Comparison of ENCODE assay signal across 8 cellular contexts in the genomic region with DNA sequence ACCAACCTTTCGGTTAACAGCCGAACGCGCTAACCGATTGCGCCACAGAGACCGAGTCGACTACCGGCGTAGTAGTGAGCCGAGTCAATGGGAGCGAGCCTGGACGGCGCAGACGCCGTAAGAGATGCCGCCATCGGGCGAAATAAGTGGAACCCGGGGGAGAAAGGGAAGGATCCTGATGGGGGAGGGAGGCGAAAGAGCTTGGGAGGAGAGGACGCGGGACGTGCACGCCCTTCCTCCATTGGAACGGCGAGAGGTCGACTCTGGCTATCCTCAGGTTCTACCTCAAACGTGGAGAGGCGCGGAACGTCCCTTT. TPM values are rescaled to one million over a fixed set of nuclear protein-coding genes. Genes with fewer than 3 reads are reported as not detected.
DNase-seq lines count a peak whose midpoint lies in the region; ATAC-seq, FAIRE-seq and TF ChIP-seq lines count a peak whose summit lies in the region.

No MANE protein-coding gene starts in this region.

- no peak for TF ChIP-seq RAD21 in HepG2 (CRISPR knock-in tag; IDR thresholded peaks at IDR 0.05)

- peak overlapping the region; percentile 76 for H3K9ac ChIP-seq in HepG2 (ENCODE audit: insufficient read depth, low read depth, low read length)

- peak in 1 of 2 experiments; percentile 45; a peak in 2 of 4 replicates for TF ChIP-seq POLR2A in HepG2 (IDR thresholded peaks at IDR 0.05; ENCODE audit: insufficient read depth in 1 of 2, low read depth in 2 of 2, low read length in 2 of 2)

- H3K79me2 ChIP-seq in HepG2 (ENCODE audit: insufficient read depth, low read length), result peaks cover 29% of the 10 kb centered on the region

- CTCF ChIA-PET in HepG2 (lab: Yijun Ruan, JAX; ENCODE audit: low intra/inter-chr PET ratio, low total read pairs), result no interaction called here

- peaks cover 8 to 18% of the 10 kb centered on the region in 2 experiments for H3K36me3 ChIP-seq in HepG2 (replicated peaks in 1 of 2; ENCODE audit: control insufficient read depth in 1 of 2, insufficient read depth in 2 of 2, low read length in 2 of 2)

- in situ Hi-C loops in HepG2 (cut with HindIII; ENCODE audit: extremely low pct_ligation_motif_present, low pct_unique_long_range_greater_than_20kb), result loop anchor here (25.0 kb wide), 1 partner anchor 411 kb away; the partner anchor contains the start of genes ARL5C and PLXDC1

- peaks cover 32% of the 10 kb centered on the region for H3K4me1 ChIP-seq in HepG2 (ENCODE audit: insufficient read depth, low read length)

- TF ChIP-seq CTCF in GM10266 (IDR thresholded peaks at IDR 0.05; ENCODE audit: control insufficient read depth, insufficient read depth, low read depth, missing control alignments), result no peak
- TF ChIP-seq CTCF in HepG2 (CRISPR knock-in tag; IDR thresholded peaks at IDR 0.05), result peak; percentile 29

- H4K20me1 ChIP-seq in HepG2 (ENCODE audit: insufficient read depth, low read length), result no peaks in the 10 kb centered on the region

- peak overlapping the region; percentile 53 for H2AFZ ChIP-seq in HepG2 (ENCODE audit: low read length)

- H3K4me3 ChIP-seq in HepG2 (replicated peaks in 1 of 3; ENCODE audit: insufficient read depth in 1 of 3, low read depth in 2 of 3, low read length in 3 of 3), result peak overlapping the region; percentile 72 to 93 (median 84)

- intact Hi-C loops in HepG2 (cut with micrococcal nuclease; ENCODE audit: unreplicated experiment), result loop anchor here (1.0 to 5.0 kb wide), 4 partner anchors 49 to 1356 kb away; no protein-coding TSS in a partner anchor

- peak overlapping the region; percentile 81 for H3K27ac ChIP-seq in HepG2 (ENCODE audit: extremely low read length, insufficient read depth, low read length)

- BruUV-seq in HepG2 (replicated peaks; lab: Mats Ljungman, UMichigan), result no TSS peak

- no peaks in the 10 kb centered on the region for H3K9me3 ChIP-seq in HepG2 (ENCODE audit: low read length)

- POLR2A ChIA-PET in HepG2 (lab: Yijun Ruan, JAX), result interaction anchor here (0.7 to 4.4 kb wide), 17 partner anchors 13 to 400 kb away, joined by 3 to 57 read pairs (median 4); partner anchors contain the start of genes CISD3, CWC25, LASP1 and PIP4K2B

- FAIRE-seq in HepG2 (lab: Jason Lieb, UNC), result no peak

- no peaks in the 10 kb centered on the region; a peak in 1 of 5 replicates for H3K27me3 ChIP-seq in HepG2 (ENCODE audit: control insufficient read depth in 1 of 2, insufficient read depth in 2 of 2, low read length in 2 of 2)

- ATAC-seq in HG03378 (IDR thresholded peaks at IDR 0.05; ENCODE audit: unreplicated experiment) (peak; percentile 26), HepG2 (peak; percentile 9), HG02623 (IDR thresholded peaks at IDR 0.05; ENCODE audit: unreplicated experiment) (no peak)

- peak; percentile 67 for DNase-seq in GM10266 (ENCODE audit: extremely low spot score)
- peak; percentile 92 for DNase-seq in NCI-H69 (lab: John Stamatoyannopoulos, UW)
- peak; percentile 78 to 79 for DNase-seq in activated CD4-positive, alpha-beta T cell treated with anti-CD3 and anti-CD28 coated beads, Interleukin-2, amount 50 U/mL, for 4 hours
- peak; percentile 90 for DNase-seq in dermis blood vessel endothelial cell
- DNase-seq in HepG2 (ENCODE audit: low spot score), result peak; percentile 83
- DNase-seq in stimulated activated CD4-positive, alpha-beta T cell treated with anti-CD3 and anti-CD28 coated beads, Interleukin-2, amount 100 ng/mL, for 48 hours, result peak; percentile 88 to 97

- TF ChIP-seq EP300 in HepG2 (IDR thresholded peaks at IDR 0.05; ENCODE audit: low read depth in 2 of 2, low read length in 2 of 2), result peak in 1 of 2 experiments; percentile 44; a peak in 1 of 4 replicates
- no peak; the same call in 1 of the 2 replicates for TF ChIP-seq EP300 in HepG2 (CRISPR knock-in tag; IDR thresholded peaks at IDR 0.05; ENCODE audit: borderline replicate concordance)

- under 1% methylated on average over 31 of the region's 32 CpGs for WGBS in HepG2 (ENCODE audit: low lambda C conversion rate)

- peak overlapping the region; percentile 91 for H3K4me2 ChIP-seq in HepG2 (ENCODE audit: low read depth, low read length)

RNA-seq across cellular contexts. Expression of gene PSMB3, which starts 0.8 kb away (rescaled TPM):
- total RNA-seq in dermis blood vessel endothelial cell, result 188 and 348 TPM in 2 replicates
- total RNA-seq in HepG2 (2016; rRNA removed; fragmentation: Illumina TruSeq; extraction: Trizol), result 517 and 688 TPM in 2 replicates
- total RNA-seq in HepG2 (2016; cell fraction: cytosol; rRNA removed; fragmentation: Illumina TruSeq; extraction: Trizol; ENCODE audit: low read depth), result 265 and 305 TPM in 2 replicates
- 517 and 718 TPM in 2 replicates for total RNA-seq in HepG2 (2016; cell fraction: insoluble cytoplasmic fraction; rRNA removed; fragmentation: Illumina TruSeq; extraction: Trizol)
- total RNA-seq in HepG2 (2016; cell fraction: membrane; rRNA removed; fragmentation: Illumina TruSeq; extraction: Trizol), result 175 and 189 TPM in 2 replicates
- 146 and 163 TPM in 2 replicates for total RNA-seq in HepG2 (2016; cell fraction: nucleus; rRNA removed; fragmentation: Illumina TruSeq; extraction: Trizol)
- polyA plus RNA-seq in HepG2 (2011; rRNA removed), result 317 and 366 TPM in 2 replicates
- 470 and 640 TPM in 2 replicates for polyA plus RNA-seq in HepG2 (2011; cell fraction: cytosol; rRNA removed)
- polyA plus RNA-seq in HepG2 (2011; cell fraction: nucleus; rRNA removed), result 121 and 122 TPM in 2 replicates
- 167 and 213 TPM in 2 replicates for polyA plus RNA-seq in HepG2 (2012)
- polyA plus RNA-seq in HepG2 (2016; cell fraction: cytosol; fragmentation: Illumina TruSeq; extraction: Trizol; ENCODE audit: low read depth), result 206 and 222 TPM in 2 replicates
- 578 and 618 TPM in 2 replicates for polyA plus RNA-seq in HepG2 (2016; cell fraction: insoluble cytoplasmic fraction; fragmentation: Illumina TruSeq; extraction: Trizol; ENCODE audit: low read depth)
- polyA plus RNA-seq in HepG2 (2016; cell fraction: membrane; fragmentation: Illumina TruSeq; extraction: Trizol; ENCODE audit: low read depth), result 134 and 136 TPM in 2 replicates
- 227 and 228 TPM in 2 replicates for polyA plus RNA-seq in HepG2 (2016; cell fraction: nucleus; fragmentation: Illumina TruSeq; extraction: Trizol; ENCODE audit: insufficient read depth, low read depth)
- polyA minus RNA-seq in HepG2 (2011; rRNA and poly(A)+ RNA removed; ENCODE audit: low replicate concordance), result 383 and 657 TPM in 2 replicates
- 84.9 and 103 TPM in 2 replicates for polyA minus RNA-seq in HepG2 (2011; cell fraction: cytosol; rRNA and poly(A)+ RNA removed)
- 32.9 and 35.0 TPM in 2 replicates for polyA minus RNA-seq in HepG2 (2011; cell fraction: nucleus; rRNA and poly(A)+ RNA removed)

RNA-seq across cellular contexts. Expression of gene PCGF2, which starts 3.6 kb away (rescaled TPM):
- total RNA-seq in dermis blood vessel endothelial cell (2.4 and 7.8 TPM in 2 replicates), HepG2 (2016; rRNA removed; fragmentation: Illumina TruSeq; extraction: Trizol) (11.6 and 11.7 TPM in 2 replicates)
- 12.6 and 19.2 TPM in 2 replicates for total RNA-seq in HepG2 (2016; cell fraction: cytosol; rRNA removed; fragmentation: Illumina TruSeq; extraction: Trizol; ENCODE audit: low read depth)
- 8.9 and 11.5 TPM in 2 replicates for total RNA-seq in HepG2 (2016; cell fraction: insoluble cytoplasmic fraction; rRNA removed; fragmentation: Illumina TruSeq; extraction: Trizol)
- total RNA-seq in HepG2 (2016; cell fraction: membrane; rRNA removed; fragmentation: Illumina TruSeq; extraction: Trizol), result 33.3 and 35.3 TPM in 2 replicates
- total RNA-seq in HepG2 (2016; cell fraction: nucleus; rRNA removed; fragmentation: Illumina TruSeq; extraction: Trizol), result 13.3 and 14.9 TPM in 2 replicates
- polyA plus RNA-seq in HepG2 (2011; rRNA removed), result 29.4 and 30.6 TPM in 2 replicates
- 18.7 and 30.8 TPM in 2 replicates for polyA plus RNA-seq in HepG2 (2011; cell fraction: cytosol; rRNA removed)
- 53.9 and 68.1 TPM in 2 replicates for polyA plus RNA-seq in HepG2 (2011; cell fraction: nucleus; rRNA removed)
- 32.6 and 40.9 TPM in 2 replicates for polyA plus RNA-seq in HepG2 (2012)
- 194 and 224 TPM in 2 replicates for polyA plus RNA-seq in HepG2 (2016; cell fraction: cytosol; fragmentation: Illumina TruSeq; extraction: Trizol; ENCODE audit: low read depth)
- polyA plus RNA-seq in HepG2 (2016; cell fraction: insoluble cytoplasmic fraction; fragmentation: Illumina TruSeq; extraction: Trizol; ENCODE audit: low read depth), result 44.1 and 62.1 TPM in 2 replicates
- 209 and 253 TPM in 2 replicates for polyA plus RNA-seq in HepG2 (2016; cell fraction: membrane; fragmentation: Illumina TruSeq; extraction: Trizol; ENCODE audit: low read depth)
- polyA plus RNA-seq in HepG2 (2016; cell fraction: nucleus; fragmentation: Illumina TruSeq; extraction: Trizol; ENCODE audit: insufficient read depth, low read depth), result 85.1 and 95.0 TPM in 2 replicates
- 11.1 and 38.8 TPM in 2 replicates for polyA minus RNA-seq in HepG2 (2011; rRNA and poly(A)+ RNA removed; ENCODE audit: low replicate concordance)
- polyA minus RNA-seq in HepG2 (2011; cell fraction: cytosol; rRNA and poly(A)+ RNA removed), result 30.5 and 32.4 TPM in 2 replicates
- 13.9 and 14.2 TPM in 2 replicates for polyA minus RNA-seq in HepG2 (2011; cell fraction: nucleus; rRNA and poly(A)+ RNA removed)

RNA-seq across cellular contexts. Expression of gene CISD3, which starts 21.6 kb away (rescaled TPM):
- total RNA-seq in dermis blood vessel endothelial cell (1.7 and 3.4 TPM in 2 replicates), HepG2 (2016; rRNA removed; fragmentation: Illumina TruSeq; extraction: Trizol) (34.1 and 42.6 TPM in 2 replicates)
- 64.2 and 89.3 TPM in 2 replicates for total RNA-seq in HepG2 (2016; cell fraction: cytosol; rRNA removed; fragmentation: Illumina TruSeq; extraction: Trizol; ENCODE audit: low read depth)
- 38.9 and 39.2 TPM in 2 replicates for total RNA-seq in HepG2 (2016; cell fraction: insoluble cytoplasmic fraction; rRNA removed; fragmentation: Illumina TruSeq; extraction: Trizol)
- 72.8 and 92.2 TPM in 2 replicates for total RNA-seq in HepG2 (2016; cell fraction: membrane; rRNA removed; fragmentation: Illumina TruSeq; extraction: Trizol)
- total RNA-seq in HepG2 (2016; cell fraction: nucleus; rRNA removed; fragmentation: Illumina TruSeq; extraction: Trizol), result 12.0 and 15.5 TPM in 2 replicates
- polyA plus RNA-seq in HepG2 (2011; rRNA removed), result 30.0 and 34.9 TPM in 2 replicates
- polyA plus RNA-seq in HepG2 (2011; cell fraction: cytosol; rRNA removed), result 15.0 and 24.9 TPM in 2 replicates
- polyA plus RNA-seq in HepG2 (2011; cell fraction: nucleus; rRNA removed), result 10.7 and 11.5 TPM in 2 replicates
- 34.2 TPM in 2 replicates for polyA plus RNA-seq in HepG2 (2012)
- polyA plus RNA-seq in HepG2 (2016; cell fraction: cytosol; fragmentation: Illumina TruSeq; extraction: Trizol; ENCODE audit: low read depth), result 183 and 249 TPM in 2 replicates
- polyA plus RNA-seq in HepG2 (2016; cell fraction: insoluble cytoplasmic fraction; fragmentation: Illumina TruSeq; extraction: Trizol; ENCODE audit: low read depth), result 69.7 and 77.8 TPM in 2 replicates
- polyA plus RNA-seq in HepG2 (2016; cell fraction: membrane; fragmentation: Illumina TruSeq; extraction: Trizol; ENCODE audit: low read depth), result 135 and 168 TPM in 2 replicates
- 46.2 and 46.8 TPM in 2 replicates for polyA plus RNA-seq in HepG2 (2016; cell fraction: nucleus; fragmentation: Illumina TruSeq; extraction: Trizol; ENCODE audit: insufficient read depth, low read depth)
- polyA minus RNA-seq in HepG2 (2011; rRNA and poly(A)+ RNA removed; ENCODE audit: low replicate concordance), result 16.1 and 27.0 TPM in 2 replicates
- polyA minus RNA-seq in HepG2 (2011; cell fraction: cytosol; rRNA and poly(A)+ RNA removed), result 7.2 and 7.7 TPM in 2 replicates
- 7.1 and 8.1 TPM in 2 replicates for polyA minus RNA-seq in HepG2 (2011; cell fraction: nucleus; rRNA and poly(A)+ RNA removed)

RNA-seq across cellular contexts. Expression of gene MLLT6, which starts 46.7 kb away (rescaled TPM):
- total RNA-seq in dermis blood vessel endothelial cell (23.9 and 25.9 TPM in 2 replicates), HepG2 (2016; rRNA removed; fragmentation: Illumina TruSeq; extraction: Trizol) (27.6 and 50.7 TPM in 2 replicates)
- total RNA-seq in HepG2 (2016; cell fraction: cytosol; rRNA removed; fragmentation: Illumina TruSeq; extraction: Trizol; ENCODE audit: low read depth), result 41.1 and 41.6 TPM in 2 replicates
- total RNA-seq in HepG2 (2016; cell fraction: insoluble cytoplasmic fraction; rRNA removed; fragmentation: Illumina TruSeq; extraction: Trizol), result 23.9 and 54.9 TPM in 2 replicates
- 44.6 and 48.3 TPM in 2 replicates for total RNA-seq in HepG2 (2016; cell fraction: membrane; rRNA removed; fragmentation: Illumina TruSeq; extraction: Trizol)
- 51.1 and 58.3 TPM in 2 replicates for total RNA-seq in HepG2 (2016; cell fraction: nucleus; rRNA removed; fragmentation: Illumina TruSeq; extraction: Trizol)
- polyA plus RNA-seq in HepG2 (2011; rRNA removed), result 69.5 TPM in 2 replicates
- polyA plus RNA-seq in HepG2 (2011; cell fraction: cytosol; rRNA removed), result 20.9 and 26.0 TPM in 2 replicates
- polyA plus RNA-seq in HepG2 (2011; cell fraction: nucleus; rRNA removed), result 261 and 305 TPM in 2 replicates
- 56.0 and 70.4 TPM in 2 replicates for polyA plus RNA-seq in HepG2 (2012)
- polyA plus RNA-seq in HepG2 (2016; cell fraction: cytosol; fragmentation: Illumina TruSeq; extraction: Trizol; ENCODE audit: low read depth), result 2.1 and 3.2 TPM in 2 replicates
- 25.3 and 28.2 TPM in 2 replicates for polyA plus RNA-seq in HepG2 (2016; cell fraction: insoluble cytoplasmic fraction; fragmentation: Illumina TruSeq; extraction: Trizol; ENCODE audit: low read depth)
- 10.7 and 10.9 TPM in 2 replicates for polyA plus RNA-seq in HepG2 (2016; cell fraction: membrane; fragmentation: Illumina TruSeq; extraction: Trizol; ENCODE audit: low read depth)
- polyA plus RNA-seq in HepG2 (2016; cell fraction: nucleus; fragmentation: Illumina TruSeq; extraction: Trizol; ENCODE audit: insufficient read depth, low read depth), result 142 and 147 TPM in 2 replicates
- 89.8 and 99.9 TPM in 2 replicates for polyA minus RNA-seq in HepG2 (2011; rRNA and poly(A)+ RNA removed; ENCODE audit: low replicate concordance)
- 29.2 and 32.2 TPM in 2 replicates for polyA minus RNA-seq in HepG2 (2011; cell fraction: cytosol; rRNA and poly(A)+ RNA removed)
- polyA minus RNA-seq in HepG2 (2011; cell fraction: nucleus; rRNA and poly(A)+ RNA removed), result 156 and 194 TPM in 2 replicates

RNA-seq across cellular contexts. Expression of gene PIP4K2B, which starts 47.6 kb away (rescaled TPM):
- total RNA-seq in dermis blood vessel endothelial cell (55.3 and 76.7 TPM in 2 replicates), HepG2 (2016; rRNA removed; fragmentation: Illumina TruSeq; extraction: Trizol) (54.0 and 63.6 TPM in 2 replicates)
- total RNA-seq in HepG2 (2016; cell fraction: cytosol; rRNA removed; fragmentation: Illumina TruSeq; extraction: Trizol; ENCODE audit: low read depth), result 24.2 and 25.6 TPM in 2 replicates
- 50.9 and 54.9 TPM in 2 replicates for total RNA-seq in HepG2 (2016; cell fraction: insoluble cytoplasmic fraction; rRNA removed; fragmentation: Illumina TruSeq; extraction: Trizol)
- total RNA-seq in HepG2 (2016; cell fraction: membrane; rRNA removed; fragmentation: Illumina TruSeq; extraction: Trizol), result 49.8 and 54.0 TPM in 2 replicates
- total RNA-seq in HepG2 (2016; cell fraction: nucleus; rRNA removed; fragmentation: Illumina TruSeq; extraction: Trizol), result 32.5 and 37.2 TPM in 2 replicates
- 20.4 and 24.5 TPM in 2 replicates for polyA plus RNA-seq in HepG2 (2011; rRNA removed)
- polyA plus RNA-seq in HepG2 (2011; cell fraction: cytosol; rRNA removed), result 18.5 and 20.4 TPM in 2 replicates
- polyA plus RNA-seq in HepG2 (2011; cell fraction: nucleus; rRNA removed), result 45.9 and 55.3 TPM in 2 replicates
- 22.2 and 27.9 TPM in 2 replicates for polyA plus RNA-seq in HepG2 (2012)
- 12.9 and 15.0 TPM in 2 replicates for polyA plus RNA-seq in HepG2 (2016; cell fraction: cytosol; fragmentation: Illumina TruSeq; extraction: Trizol; ENCODE audit: low read depth)
- polyA plus RNA-seq in HepG2 (2016; cell fraction: insoluble cytoplasmic fraction; fragmentation: Illumina TruSeq; extraction: Trizol; ENCODE audit: low read depth), result 41.7 and 46.6 TPM in 2 replicates
- 27.7 and 30.2 TPM in 2 replicates for polyA plus RNA-seq in HepG2 (2016; cell fraction: membrane; fragmentation: Illumina TruSeq; extraction: Trizol; ENCODE audit: low read depth)
- 62.7 and 68.7 TPM in 2 replicates for polyA plus RNA-seq in HepG2 (2016; cell fraction: nucleus; fragmentation: Illumina TruSeq; extraction: Trizol; ENCODE audit: insufficient read depth, low read depth)
- 76.9 and 79.2 TPM in 2 replicates for polyA minus RNA-seq in HepG2 (2011; rRNA and poly(A)+ RNA removed; ENCODE audit: low replicate concordance)
- 17.3 and 17.5 TPM in 2 replicates for polyA minus RNA-seq in HepG2 (2011; cell fraction: cytosol; rRNA and poly(A)+ RNA removed)
- polyA minus RNA-seq in HepG2 (2011; cell fraction: nucleus; rRNA and poly(A)+ RNA removed), result 12.9 and 14.0 TPM in 2 replicates
